ENCODE assay signal across 9 cellular contexts in genomic region chr4:81565137-81565870, GRCh38.
DNase-seq lines count a peak whose midpoint lies in the region; ATAC-seq and TF ChIP-seq lines count a peak whose summit lies in the region.
"Had no signal": no experiment of that assay in that cellular context is flagged by ENCODE, and none has a peak within 500 bp of the region (broad histone marks: within the 10 kb centered on the region; RNA-seq: fewer than 3 reads in every experiment).

No MANE protein-coding gene starts in this region.

- no peak for ATAC-seq in HG02973 (IDR thresholded peaks at IDR 0.05; ENCODE audit: unreplicated experiment)
- ATAC-seq: activated T-cell treated with anti-CD3 and anti-CD28 coated beads, Interleukin-2, amount 50 U/mL, for 72 hours had no signal

- no peaks in the 10 kb centered on the region for H3K36me3 ChIP-seq in MG63

- TF ChIP-seq POLR2A in lower leg skin (IDR thresholded peaks at IDR 0.05) = no peak

- TF ChIP-seq CTCF in dorsolateral prefrontal cortex (IDR thresholded peaks at IDR 0.05 in 54 of 56, conservative IDR thresholded peaks at IDR 0.05 in 2 of 56; ENCODE audit: low read depth in 1 of 56, partially characterized antibody in 56 of 56) (peak in 3 of 56 donors; percentile 12 to 19 (median 14)), lower leg skin (IDR thresholded peaks at IDR 0.05) (no peak)

- H3K27me3 ChIP-seq in MG63 = no peaks in the 10 kb centered on the region
- no peaks in the 10 kb centered on the region for H3K27me3 ChIP-seq in dorsolateral prefrontal cortex

- DNase-seq in MG63 (peak; percentile 2), dorsolateral prefrontal cortex (peak; percentile 20 to 85 (median 76)), lower leg skin (ENCODE audit: low spot score in 2 of 2) (peak; percentile 75 to 96), substantia nigra (lab: John Stamatoyannopoulos, UW) (peak in 47 of 49 donors; percentile 6 to 86 (median 67)), NCI-H1092 treated with DMSO at 0.1 percent for 48 hours (lab: John Stamatoyannopoulos, UW) (no peak), T-helper 1 cell (no peak), SIG-M5 (lab: John Stamatoyannopoulos, UW) (no peak)
- DNase-seq: activated T-cell treated with anti-CD3 and anti-CD28 coated beads, Interleukin-2, amount 50 U/mL, for 72 hours had no signal

- 21 to 25% methylated on average over 6 of the region's 6 CpGs for WGBS in lower leg skin, 2 donors

- no peaks in the 10 kb centered on the region for H3K9me3 ChIP-seq in MG63

- H3K27ac ChIP-seq in dorsolateral prefrontal cortex = peak overlapping the region in 49 of 59 donors; percentile 3 to 77 (median 64)
- peak overlapping the region; percentile 13 for H3K27ac ChIP-seq in substantia nigra (ENCODE audit: low read depth, low read length, poor library complexity, severe bottlenecking)

- intact Hi-C loops in dorsolateral prefrontal cortex (cut with DNase I) (loop anchor here (2.0 to 5.0 kb wide), 2 partner anchors 93 kb away; partner anchors contain the start of gene RASGEF1B (in 1 of the 2)), lower leg skin (cut with DNase I; ENCODE audit: low total_unique reads) (no loop called here)

- H3K4me3 ChIP-seq in MG63 (no peak overlapping the region), dorsolateral prefrontal cortex (peak overlapping the region; percentile 3 to 67 (median 45)), lower leg skin (ENCODE audit: low read depth, poor library complexity, severe bottlenecking) (no peak overlapping the region)

Comparison
In these comparisons a context has a peak if more than half of its experiments do, and no peak if none do; other contexts are left out.
1. DNase-seq: peak in MG63 (single experiment), dorsolateral prefrontal cortex (10 of 10), lower leg skin (2 of 2) and substantia nigra (47 of 49); none in NCI-H1092 treated with DMSO at 0.1 percent for 48 hours (single experiment), T-helper 1 cell (0 of 5) and SIG-M5 (single experiment).
2. H3K4me3 ChIP-seq: peak in dorsolateral prefrontal cortex (59 of 59); none in MG63 (single experiment) and lower leg skin (single experiment).